Comparison of ENCODE assay signal across 15 cellular contexts in genomic region chrX:103107227-103107737, GRCh38. TPM values are rescaled to one million over a fixed set of nuclear protein-coding genes. Genes with fewer than 3 reads are reported as not detected.
"Had no signal": no experiment of that assay in that cellular context is flagged by ENCODE, and none has a peak within 500 bp of the region (broad histone marks: within the 10 kb centered on the region; RNA-seq: fewer than 3 reads in every experiment).

No MANE protein-coding gene starts in this region.

RNA-seq across cellular contexts. Expression of gene NXF3, which starts 14.3 kb away (rescaled TPM):
- total RNA-seq: activated B cell treated with CpG ODN at 0.5 μM for 24 hours; activated CD4-positive, alpha-beta memory T cell treated with anti-CD3 and anti-CD28 coated beads for 36 hours; activated CD4-positive, alpha-beta memory T cell treated with anti-CD3 and anti-CD28 coated beads, Interleukin-2, amount 10 ng/mL, durations not matched to agents 7 days and 5 days; activated CD4-positive, alpha-beta T cell treated with anti-CD3 and anti-CD28 coated beads for 36 hours; activated CD4-positive, alpha-beta T cell treated with anti-CD3 and anti-CD28 coated beads, Interleukin-2, amount 10 ng/mL, durations not matched to agents 24 days and 14 days; activated CD4-positive, alpha-beta T cell treated with anti-CD3 and anti-CD28 coated beads, Interleukin-2, amount 10 ng/mL, durations not matched to agents 7 days and 5 days; activated CD8-positive, alpha-beta memory T cell treated with anti-CD3 and anti-CD28 coated beads for 36 hours; activated CD8-positive, alpha-beta memory T cell treated with anti-CD3 and anti-CD28 coated beads, Interleukin-2, amount 10 ng/mL, durations not matched to agents 7 days and 5 days; activated CD8-positive, alpha-beta T cell treated with anti-CD3 and anti-CD28 coated beads for 36 hours; activated CD8-positive, alpha-beta T cell treated with anti-CD3 and anti-CD28 coated beads, Interleukin-2, amount 10 ng/mL, durations not matched to agents 7 days and 5 days; T-cell; T-helper 1 cell treated with Interleukin-12 subunit alpha and Interleukin-12 subunit beta and Interleukin-4 antibody, amounts not matched to agents 30 ng/mL and 1 ng/mL, for 36 hours; T-helper 17 cell; T-helper 2 cell treated with Interferon-gamma antibody and Interleukin-4, amounts not matched to agents 100 ng/mL and 5 ng/mL, for 36 hours; WTC11 had no signal

RNA-seq across cellular contexts. Expression of gene BEX1, which starts 43.3 kb away (rescaled TPM):
- total RNA-seq: activated CD4-positive, alpha-beta memory T cell treated with anti-CD3 and anti-CD28 coated beads, Interleukin-2, amount 10 ng/mL, durations not matched to agents 7 days and 5 days; activated CD4-positive, alpha-beta T cell treated with anti-CD3 and anti-CD28 coated beads, Interleukin-2, amount 10 ng/mL, durations not matched to agents 24 days and 14 days; activated CD4-positive, alpha-beta T cell treated with anti-CD3 and anti-CD28 coated beads, Interleukin-2, amount 10 ng/mL, durations not matched to agents 7 days and 5 days; activated CD8-positive, alpha-beta memory T cell treated with anti-CD3 and anti-CD28 coated beads, Interleukin-2, amount 10 ng/mL, durations not matched to agents 7 days and 5 days; activated CD8-positive, alpha-beta T cell treated with anti-CD3 and anti-CD28 coated beads, Interleukin-2, amount 10 ng/mL, durations not matched to agents 7 days and 5 days; T-helper 1 cell treated with Interleukin-12 subunit alpha and Interleukin-12 subunit beta and Interleukin-4 antibody, amounts not matched to agents 30 ng/mL and 1 ng/mL, for 36 hours; T-helper 2 cell treated with Interferon-gamma antibody and Interleukin-4, amounts not matched to agents 100 ng/mL and 5 ng/mL, for 36 hours had no signal
